ENCODE assay signal across 22 cellular contexts in the genomic region with DNA sequence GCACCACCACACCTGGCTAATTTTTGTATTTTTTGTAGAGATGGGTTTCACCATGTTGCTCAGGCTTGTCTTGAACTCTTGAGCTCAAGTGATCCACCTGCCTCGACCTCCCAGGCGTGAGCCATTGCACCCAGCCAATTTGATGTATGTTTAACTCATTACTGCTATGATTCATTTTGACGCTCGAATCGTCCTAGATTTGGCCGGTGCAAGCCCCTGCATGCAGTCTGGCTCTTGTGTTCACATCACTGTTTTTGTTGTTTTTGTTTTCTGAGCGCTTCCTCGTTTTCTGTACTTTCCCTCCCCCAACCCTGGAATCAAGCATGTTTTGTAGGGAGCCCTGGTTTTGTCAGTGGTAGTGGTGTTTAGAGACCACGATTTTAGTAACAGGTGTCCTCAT.
"Had no signal": no experiment of that assay in that cellular context is flagged by ENCODE, and none has a peak within 500 bp of the region (broad histone marks: within the 10 kb centered on the region; RNA-seq: fewer than 3 reads in every experiment).

No MANE protein-coding gene starts in this region.

- H3K36me3 Mint-ChIP-seq: natural killer cell treated with Interleukin-12 subunit alpha and Interleukin-12 subunit beta and Interleukin-15 and Interleukin-18, amount 100 ng/mL, for 72 hours had no signal

- H3K27ac ChIP-seq: coronary artery, gastrocnemius medialis, heart right ventricle, left ventricle myocardium inferior, lower lobe of right lung, pancreas, suprapubic skin, thyroid gland, upper lobe of right lung, vagina had no signal

- H3K27me3 Mint-ChIP-seq: natural killer cell treated with Interleukin-12 subunit alpha and Interleukin-12 subunit beta and Interleukin-15 and Interleukin-18, amount 100 ng/mL, for 72 hours had no signal

- H3K27me3 ChIP-seq: gastrocnemius medialis, heart right ventricle, pancreas, suprapubic skin, thyroid gland, upper lobe of right lung, vagina had no signal

- H3K27ac Mint-ChIP-seq: endodermal cell; memory B cell; mesothelial cell of epicardium; natural killer cell treated with Interleukin-12 subunit alpha and Interleukin-12 subunit beta and Interleukin-15 and Interleukin-18, amount 100 ng/mL, for 72 hours; progenitor cell of endocrine pancreas had no signal

- H3K4me3 ChIP-seq: coronary artery, gastrocnemius medialis, heart right ventricle, left ventricle myocardium inferior, lower lobe of right lung, pancreas, suprapubic skin, thyroid gland, upper lobe of right lung, vagina had no signal

- H3K4me1 Mint-ChIP-seq: endodermal cell, memory B cell, mesothelial cell of epicardium had no signal

- H3K9me3 Mint-ChIP-seq: endodermal cell; memory B cell; natural killer cell treated with Interleukin-12 subunit alpha and Interleukin-12 subunit beta and Interleukin-15 and Interleukin-18, amount 100 ng/mL, for 72 hours had no signal

- H3K9me3 ChIP-seq: gastrocnemius medialis, heart right ventricle, left ventricle myocardium inferior, lower lobe of right lung, pancreas, suprapubic skin, thyroid gland, upper lobe of right lung, vagina had no signal

- H3K4me1 ChIP-seq: gastrocnemius medialis, left ventricle myocardium inferior, lower lobe of right lung, pancreas, thyroid gland, upper lobe of right lung had no signal

- ATAC-seq: gastrocnemius medialis; heart right ventricle; left cardiac atrium; lower lobe of right lung; natural killer cell treated with Interleukin-12 subunit alpha and Interleukin-12 subunit beta and Interleukin-15 and Interleukin-18, amount 100 ng/mL, for 72 hours; pancreas; right cardiac atrium; stimulated activated naive CD8-positive, alpha-beta T cell treated with anti-CD3 and anti-CD28 coated beads, Interleukin-15, Interleukin-2, amounts not matched to agents 100 U/mL and 50 U/mL, for 24 hours; upper lobe of right lung had no signal

- H3K4me3 Mint-ChIP-seq: endodermal cell; memory B cell; mesothelial cell of epicardium; natural killer cell treated with Interleukin-12 subunit alpha and Interleukin-12 subunit beta and Interleukin-15 and Interleukin-18, amount 100 ng/mL, for 72 hours had no signal

- DNase-seq: effector CD4-positive, alpha-beta T cell; endodermal cell; gastrocnemius medialis; heart right ventricle; islet precursor cell; left cardiac atrium; left ventricle myocardium inferior; lower lobe of right lung; occipital lobe; pancreas; stimulated activated CD4-positive, alpha-beta T cell treated with anti-CD3 and anti-CD28 coated beads, Interleukin-12 subunit alpha, Interleukin-12 subunit beta, amount 100 ng/mL, for 4 hours; stimulated activated naive CD8-positive, alpha-beta T cell treated with anti-CD3 and anti-CD28 coated beads, Interleukin-15, Interleukin-2, amounts not matched to agents 100 U/mL and 50 U/mL, for 24 hours; thyroid gland; upper lobe of right lung had no signal

- H3K36me3 ChIP-seq: gastrocnemius medialis, left ventricle myocardium inferior, pancreas, thyroid gland had no signal
